ENCODE assay signal across 17 cellular contexts in the genomic region with DNA sequence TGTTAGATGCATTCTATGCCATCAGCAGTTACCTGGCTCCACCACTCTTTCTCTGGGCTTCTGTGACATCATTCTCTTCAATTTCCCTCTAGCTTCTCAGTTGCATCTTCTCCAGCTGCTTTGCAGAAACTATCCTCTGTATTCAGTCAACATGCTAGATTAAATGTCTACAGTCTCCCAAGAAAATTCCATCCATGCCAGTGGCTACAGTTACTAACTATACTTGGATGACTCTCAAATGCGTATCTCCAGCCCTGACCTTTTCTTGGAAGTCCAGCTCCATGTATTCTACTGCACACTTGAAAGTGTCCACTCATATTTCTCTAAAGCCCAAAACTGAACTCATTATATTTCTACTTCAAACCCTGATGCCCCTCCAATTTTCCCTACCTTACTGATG.
DNase-seq lines count a peak whose midpoint lies in the region; ATAC-seq and TF ChIP-seq lines count a peak whose summit lies in the region.
"Had no signal": no experiment of that assay in that cellular context is flagged by ENCODE, and none has a peak within 500 bp of the region (broad histone marks: within the 10 kb centered on the region; RNA-seq: fewer than 3 reads in every experiment).

No MANE protein-coding gene starts in this region.

- H3K36me3 Mint-ChIP-seq in MCF 10A (ENCODE audit: insufficient read depth, unreplicated experiment) = no peaks in the 10 kb centered on the region

- no peak for TF ChIP-seq POLR2A in breast epithelium (IDR thresholded peaks at IDR 0.05)

- H3K36me3 ChIP-seq in breast epithelium = no peaks in the 10 kb centered on the region

- H3K9me3 Mint-ChIP-seq in MCF 10A (ENCODE audit: unreplicated experiment) = peaks cover 8% of the 10 kb centered on the region

- H3K9me3 ChIP-seq in breast epithelium = no peaks in the 10 kb centered on the region

- no peak overlapping the region for H3K4me3 ChIP-seq in breast epithelium

- H3K27me3 Mint-ChIP-seq in MCF 10A (ENCODE audit: insufficient read depth, unreplicated experiment) = no peaks in the 10 kb centered on the region
- H3K27me3 Mint-ChIP-seq: CD4-positive, alpha-beta T cell had no signal

- CTCF ChIA-PET in MCF 10A (lab: Yijun Ruan, JAX) = interaction anchor here (0.6 kb wide), 1 partner anchor 10 kb away, joined by 7 read pairs; no protein-coding TSS in a partner anchor

- peaks cover 1% of the 10 kb centered on the region for H3K4me1 Mint-ChIP-seq in MCF 10A (ENCODE audit: insufficient read depth, unreplicated experiment)

- no peak overlapping the region for H3K4me3 Mint-ChIP-seq in MCF 10A (ENCODE audit: unreplicated experiment)
- H3K4me3 Mint-ChIP-seq: CD4-positive, alpha-beta T cell; H9 had no signal

- no peaks in the 10 kb centered on the region for H3K4me1 ChIP-seq in breast epithelium

- DNase-seq in MCF 10A (ENCODE audit: unreplicated experiment) (no peak), breast epithelium (ENCODE audit: low spot score in 2 of 2) (no peak), amniotic epithelial cell (ENCODE audit: low read depth) (peak; percentile 27), fibroblast of peridontal ligament (ENCODE audit: extremely low read depth) (peak; percentile 84), kidney tubule cell (ENCODE audit: low spot score) (no peak), left lobe of liver (ENCODE audit: low spot score) (no peak), cortex of kidney (lab: John Stamatoyannopoulos, UW) (no peak), NCI-H526 treated with DMSO at 0.1 percent for 48 hours (lab: John Stamatoyannopoulos, UW) (no peak)
- DNase-seq: CD4-positive, alpha-beta T cell; DMS79 treated with DMSO at 0.1 percent for 48 hours; H9; Karpas-422; NCI-H1417 treated with DMSO at 0.1 percent for 48 hours; NCI-H2029 treated with DMSO at 0.1 percent for 48 hours; NCI-H510A; SHP77 treated with DMSO at 0.1 percent for 48 hours had no signal

- peak overlapping the region; percentile 13 for H3K27ac Mint-ChIP-seq in MCF 10A (ENCODE audit: low read depth, unreplicated experiment)
- H3K27ac Mint-ChIP-seq: CD4-positive, alpha-beta T cell; H9 had no signal

- TF ChIP-seq CTCF in MCF 10A (IDR thresholded peaks at IDR 0.05; ENCODE audit: unreplicated experiment) (no peak), breast epithelium (IDR thresholded peaks at IDR 0.05) (no peak)

- no peaks in the 10 kb centered on the region for H3K27me3 ChIP-seq in breast epithelium

- POLR2A ChIA-PET in MCF 10A (lab: Yijun Ruan, JAX) = no interaction called here

- ATAC-seq in left lobe of liver = no peak

- intact Hi-C loops in MCF 10A (cut with micrococcal nuclease) = no loop called here
- intact Hi-C loops in breast epithelium (cut with DNase I; ENCODE audit: low total_unique reads) = no loop called here

- BruUV-seq in MCF 10A (replicated peaks; lab: Mats Ljungman, UMichigan) = no TSS peak

- no peak overlapping the region for H3K27ac ChIP-seq in breast epithelium
- H3K27ac ChIP-seq: 22Rv1 had no signal

Comparison
In these comparisons a context has a peak if more than half of its experiments do, and no peak if none do; other contexts are left out.
1. DNase-seq: peak in amniotic epithelial cell (single experiment) and fibroblast of peridontal ligament (single experiment); none in MCF 10A (single experiment), breast epithelium (0 of 2), kidney tubule cell (single experiment), left lobe of liver (single experiment), cortex of kidney (single experiment) and NCI-H526 treated with DMSO at 0.1 percent for 48 hours (single experiment).